22 cellular contexts compared by ENCODE assay signal in the genomic region with DNA sequence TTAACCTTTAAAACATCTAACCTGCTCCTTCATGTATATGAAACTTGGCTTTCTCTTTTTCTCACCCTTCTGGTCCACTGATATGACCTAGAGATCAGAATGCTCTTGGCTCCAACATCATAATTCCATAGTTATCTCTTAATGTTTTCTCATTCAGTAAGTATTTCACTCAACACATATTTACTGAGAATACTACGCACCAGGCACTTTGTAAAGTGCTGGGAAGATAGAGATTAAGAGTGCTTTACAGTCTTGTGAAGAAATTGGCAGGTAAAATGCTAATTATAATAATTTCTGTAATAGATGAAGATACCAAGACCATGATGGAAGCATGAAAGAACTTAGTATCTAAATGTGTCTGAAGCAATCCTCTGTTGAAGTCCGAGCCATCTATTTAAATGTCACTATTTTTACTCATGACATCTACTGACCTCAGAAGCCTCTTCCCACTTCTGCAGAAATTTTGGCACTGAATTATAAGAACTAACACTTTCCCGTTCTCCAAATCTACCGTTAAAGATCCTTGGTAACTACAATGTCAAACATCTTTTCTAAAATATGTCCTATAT.
"Had no signal": no experiment of that assay in that cellular context is flagged by ENCODE, and none has a peak within 500 bp of the region (broad histone marks: within the 10 kb centered on the region; RNA-seq: fewer than 3 reads in every experiment).

No MANE protein-coding gene starts in this region.

- H3K4me3 ChIP-seq: coronary artery, gastroesophageal sphincter, hepatocyte, psoas muscle, sigmoid colon, stomach, thoracic aorta, transverse colon had no signal

- H3K4me3 Mint-ChIP-seq: endodermal cell; naive thymus-derived CD4-positive, alpha-beta T cell; nephron progenitor cell had no signal

- H3K4me1 ChIP-seq: stomach, transverse colon had no signal

- H3K27ac ChIP-seq: coronary artery, gastroesophageal sphincter, hepatocyte, sigmoid colon, stomach, thoracic aorta, transverse colon had no signal

- ATAC-seq: gastroesophageal sphincter; left colon; naive thymus-derived CD4-positive, alpha-beta T cell had no signal

- H3K36me3 ChIP-seq: thoracic aorta had no signal

- H3K9me3 Mint-ChIP-seq: nephron progenitor cell had no signal

- DNase-seq: effector CD4-positive, alpha-beta T cell; endodermal cell; erythroblast; glutamatergic neuron; kidney; left colon; mammary epithelial cell; naive thymus-derived CD4-positive, alpha-beta T cell; nephron progenitor cell; psoas muscle; retina; sigmoid colon; small intestine; stimulated activated CD4-positive, alpha-beta T cell treated with anti-CD3 and anti-CD28 coated beads, Interleukin-12 subunit alpha, Interleukin-12 subunit beta, amount 100 ng/mL, for 4 hours; stimulated activated naive CD4-positive, alpha-beta T cell; stomach; substantia nigra; transverse colon had no signal

- H3K9me3 ChIP-seq: gastroesophageal sphincter, psoas muscle, sigmoid colon, stomach, thoracic aorta, transverse colon had no signal

- H3K27ac Mint-ChIP-seq: endodermal cell; naive thymus-derived CD4-positive, alpha-beta T cell; nephron progenitor cell had no signal

- H3K27me3 Mint-ChIP-seq: naive thymus-derived CD4-positive, alpha-beta T cell had no signal

- H3K27me3 ChIP-seq: gastroesophageal sphincter, hepatocyte, sigmoid colon, stomach, transverse colon had no signal
